In genomic region chr9:79687131-79687447, GRCh38 we compare ENCODE assay signal across 9 cellular contexts.
A peak's percentile ranks its signal among the peaks of the same experiment; 100 is the strongest.
DNase-seq lines count a peak whose midpoint lies in the region; ATAC-seq, FAIRE-seq and TF ChIP-seq lines count a peak whose summit lies in the region.
"Had no signal": no experiment of that assay in that cellular context is flagged by ENCODE, and none has a peak within 500 bp of the region (broad histone marks: within the 10 kb centered on the region; RNA-seq: fewer than 3 reads in every experiment).

No MANE protein-coding gene starts in this region.

- H3K9me3 ChIP-seq in BLaER1 treated with 17β-estradiol and CSF1 and Interleukin-3, amounts not matched to agents 10 nM and 100 nM (replicated peaks in 1 of 11), result no peaks in the 10 kb centered on the region
- H3K9me3 ChIP-seq in H9 (ENCODE audit: control insufficient read depth, low read depth, low read length) (no peaks in the 10 kb centered on the region), mucosa of descending colon (no peaks in the 10 kb centered on the region), kidney (ENCODE audit: control insufficient read depth in 1 of 2, low read length in 2 of 2) (no peaks in the 10 kb centered on the region)

- no peak overlapping the region for H3K14ac ChIP-seq in H9 (ENCODE audit: insufficient read depth, low read length)

- no peak overlapping the region for H3T11ph ChIP-seq in H9 (ENCODE audit: low read length)

- H3K27me3 ChIP-seq in BLaER1 treated with 17β-estradiol and CSF1 and Interleukin-3, amounts not matched to agents 10 nM and 100 nM, result no peaks in the 10 kb centered on the region
- no peaks in the 10 kb centered on the region for H3K27me3 ChIP-seq in H9 (ENCODE audit: insufficient read depth, low read length)

- TF ChIP-seq CTCF in H9 (conservative IDR thresholded peaks at IDR 0.05), result no peak
- TF ChIP-seq CTCF in mucosa of descending colon (IDR thresholded peaks at IDR 0.05), result no peak
- TF ChIP-seq CTCF in kidney (IDR thresholded peaks at IDR 0.05; ENCODE audit: borderline replicate concordance, extremely low read depth, insufficient read depth), result no peak

- H3K4me1 Mint-ChIP-seq in H9, result peaks cover 18 to 19% of the 10 kb centered on the region in 2 experiments
- H3K4me1 Mint-ChIP-seq in activated CD4-positive, alpha-beta memory T cell treated with anti-CD3 and anti-CD28 coated beads, Interleukin-2, amount 10 ng/mL, durations not matched to agents 7 days and 5 days, result peaks cover 21% of the 10 kb centered on the region

- no peak overlapping the region for H2BK15ac ChIP-seq in H9 (ENCODE audit: low read depth, low read length)

- no peak overlapping the region for H3K4ac ChIP-seq in H9 (ENCODE audit: low read depth, low read length)

- H3K27ac ChIP-seq in BLaER1 treated with 17β-estradiol and CSF1 and Interleukin-3, amounts not matched to agents 10 nM and 100 nM, result peak overlapping the region in 9 of 11 experiments; percentile 14 to 75 (median 45); a peak in 15 of 22 replicates
- no peak overlapping the region for H3K27ac ChIP-seq in H9 (ENCODE audit: insufficient read length, low read depth, low read length)
- no peak overlapping the region for H3K27ac ChIP-seq in kidney (ENCODE audit: low read depth in 2 of 2, low read length in 2 of 2)

- H2BK120ac ChIP-seq in H9 (ENCODE audit: low read depth, low read length, poor library complexity, severe bottlenecking), result no peak overlapping the region

- no peaks in the 10 kb centered on the region for H3K79me1 ChIP-seq in H9 (ENCODE audit: insufficient read depth, low read depth, low read length, poor library complexity, severe bottlenecking)

- H2AFZ ChIP-seq in H9 (ENCODE audit: low read length), result no peak overlapping the region

- no peak overlapping the region for H3K4me3 Mint-ChIP-seq in H9
- no peak overlapping the region for H3K4me3 Mint-ChIP-seq in activated CD4-positive, alpha-beta memory T cell treated with anti-CD3 and anti-CD28 coated beads, Interleukin-2, amount 10 ng/mL, durations not matched to agents 7 days and 5 days

- H4K91ac ChIP-seq in H9 (ENCODE audit: insufficient read length, low read depth, low read length), result no peak overlapping the region

- H3K18ac ChIP-seq in H9 (ENCODE audit: insufficient read length, low read depth, low read length), result peak overlapping the region; percentile 7

- POLR2A ChIA-PET in activated CD4-positive, alpha-beta memory T cell treated with anti-CD3 and anti-CD28 coated beads, Interleukin-2, amount 10 ng/mL, durations not matched to agents 7 days and 5 days (lab: Charles Lee), result interaction anchor here (1.3 kb wide), 1 partner anchor 116 kb away, joined by 6 read pairs; the partner anchor contains the start of gene TLE4

- peaks cover 32 to 92% (median 60%) of the 10 kb centered on the region in 11 experiments; a peak in 21 of 22 replicates for H4K20me1 ChIP-seq in BLaER1 treated with 17β-estradiol and CSF1 and Interleukin-3, amounts not matched to agents 10 nM and 100 nM
- H4K20me1 ChIP-seq in H9 (ENCODE audit: control insufficient read depth, insufficient read depth, insufficient read length), result no peaks in the 10 kb centered on the region

- no peaks in the 10 kb centered on the region for H3K27me3 Mint-ChIP-seq in H9 (ENCODE audit: low read depth)
- H3K27me3 Mint-ChIP-seq in activated CD4-positive, alpha-beta memory T cell treated with anti-CD3 and anti-CD28 coated beads, Interleukin-2, amount 10 ng/mL, durations not matched to agents 7 days and 5 days, result no peaks in the 10 kb centered on the region

- WGBS in H9 (ENCODE audit: extremely low coverage, insufficient read length, low lambda C conversion rate), result no CpG with 5 or more reads among the region's 8 CpGs

- no peak overlapping the region for H4K5ac ChIP-seq in H9 (ENCODE audit: insufficient read length, low read depth, low read length)

- H3K56ac ChIP-seq in H9 (ENCODE audit: insufficient read length, low read depth, low read length), result no peak overlapping the region

- H2BK5ac ChIP-seq in H9 (ENCODE audit: insufficient read length, low read length), result no peak overlapping the region

- no peak overlapping the region for H2AK5ac ChIP-seq in H9 (ENCODE audit: insufficient read length, low read length)

- CTCF ChIA-PET in activated CD4-positive, alpha-beta memory T cell treated with anti-CD3 and anti-CD28 coated beads, Interleukin-2, amount 10 ng/mL, durations not matched to agents 7 days and 5 days (lab: Charles Lee), result no interaction called here

- no peak overlapping the region for H3K23ac ChIP-seq in H9 (ENCODE audit: insufficient read length, low read depth, low read length)

- intact Hi-C loops in mucosa of descending colon (cut with DNase I, micrococcal nuclease) (no loop called here), kidney (cut with DNase I) (no loop called here)

- no peak overlapping the region for H4K8ac ChIP-seq in H9 (replicated peaks; ENCODE audit: insufficient read length, low read depth, low read length)

- peak overlapping the region in 2 of 11 experiments; percentile 35 to 42; a peak in 2 of 22 replicates for H3K9ac ChIP-seq in BLaER1 treated with 17β-estradiol and CSF1 and Interleukin-3, amounts not matched to agents 10 nM and 100 nM
- H3K9ac ChIP-seq in H9 (ENCODE audit: extremely low read depth, insufficient read length, low read length) (no peak overlapping the region), kidney (ENCODE audit: low read length in 2 of 2) (no peak overlapping the region)

- peaks cover 10 to 97% (median 85%) of the 10 kb centered on the region in 10 experiments for H3K4me1 ChIP-seq in BLaER1 treated with 17β-estradiol and CSF1 and Interleukin-3, amounts not matched to agents 10 nM and 100 nM
- H3K4me1 ChIP-seq in H9 (ENCODE audit: insufficient read depth, low read length) (peaks cover under 1% of the 10 kb centered on the region; the same call in 1 of the 2 replicates), mucosa of descending colon (ENCODE audit: low read depth) (no peaks in the 10 kb centered on the region), kidney (ENCODE audit: control insufficient read depth in 1 of 2, insufficient read depth in 1 of 2, low read depth in 1 of 2, low read length in 2 of 2) (no peaks in the 10 kb centered on the region)

- H2BK12ac ChIP-seq in H9 (ENCODE audit: insufficient read length, low read depth, low read length), result no peak overlapping the region

- peak overlapping the region in 2 of 10 experiments; percentile 10 to 17; a peak in 1 of 20 replicates for H3K4me3 ChIP-seq in BLaER1 treated with 17β-estradiol and CSF1 and Interleukin-3, amounts not matched to agents 10 nM and 100 nM
- H3K4me3 ChIP-seq in mucosa of descending colon, result no peak overlapping the region
- H3K4me3 ChIP-seq in kidney (ENCODE audit: low read length in 2 of 2), result no peak overlapping the region

- ATAC-seq in mucosa of descending colon (peak; percentile 44), left lobe of liver (no peak), GM19397 (IDR thresholded peaks at IDR 0.05; ENCODE audit: unreplicated experiment) (no peak)

- no peaks in the 10 kb centered on the region for H3K9me3 Mint-ChIP-seq in H9
- H3K9me3 Mint-ChIP-seq in activated CD4-positive, alpha-beta memory T cell treated with anti-CD3 and anti-CD28 coated beads, Interleukin-2, amount 10 ng/mL, durations not matched to agents 7 days and 5 days, result no peaks in the 10 kb centered on the region

- no peak overlapping the region for H2BK20ac ChIP-seq in H9 (ENCODE audit: low read depth, low read length, poor library complexity, severe bottlenecking)

- DNase-seq in H9 (no peak), mucosa of descending colon (no peak), kidney (no peak), left lobe of liver (ENCODE audit: low spot score) (no peak)
- DNase-seq in activated CD4-positive, alpha-beta memory T cell treated with anti-CD3 and anti-CD28 coated beads, Interleukin-2, amount 10 ng/mL, durations not matched to agents 7 days and 5 days, result peak; percentile 67
- no peak for DNase-seq in activated CD4-positive, CD25-positive, alpha-beta regulatory T cell treated with anti-CD3 and anti-CD28 coated beads, Interleukin-2, amount 50 U/mL, for 72 hours
- DNase-seq: NCI-H1694 treated with DMSO at 0.1 percent for 48 hours had no signal

- H3K79me2 ChIP-seq in H9 (ENCODE audit: insufficient read depth, low read length), result no peaks in the 10 kb centered on the region

- no peak for FAIRE-seq in kidney (lab: Jason Lieb, UNC)

- peaks cover 16 to 86% (median 60%) of the 10 kb centered on the region in 11 experiments; a peak in 20 of 22 replicates for H3K36me3 ChIP-seq in BLaER1 treated with 17β-estradiol and CSF1 and Interleukin-3, amounts not matched to agents 10 nM and 100 nM
- H3K36me3 ChIP-seq in mucosa of descending colon (ENCODE audit: low read depth) (no peaks in the 10 kb centered on the region), kidney (ENCODE audit: control insufficient read depth in 1 of 2, insufficient read depth in 2 of 2, low read length in 2 of 2) (no peaks in the 10 kb centered on the region)

- peak overlapping the region; percentile 36 to 87 (median 78) for H3K4me2 ChIP-seq in BLaER1 treated with 17β-estradiol and CSF1 and Interleukin-3, amounts not matched to agents 10 nM and 100 nM
- H3K4me2 ChIP-seq in H9 (ENCODE audit: insufficient read depth, insufficient read length, low read length), result no peak overlapping the region

- H3K23me2 ChIP-seq in H9 (ENCODE audit: insufficient read length, low read depth, low read length, poor library complexity, severe bottlenecking), result no peaks in the 10 kb centered on the region

- H3K27ac Mint-ChIP-seq in H9, result peak overlapping the region in 1 of 3 experiments; percentile 31; a peak in 2 of 7 replicates
- peak overlapping the region; percentile 70 for H3K27ac Mint-ChIP-seq in activated CD4-positive, alpha-beta memory T cell treated with anti-CD3 and anti-CD28 coated beads, Interleukin-2, amount 10 ng/mL, durations not matched to agents 7 days and 5 days

- H3K36me3 Mint-ChIP-seq in H9 (ENCODE audit: insufficient read depth in 1 of 3, low read depth in 3 of 3), result peaks cover 2 to 13% (median 12%) of the 10 kb centered on the region in 3 experiments; a peak in 4 of 7 replicates
- H3K36me3 Mint-ChIP-seq in activated CD4-positive, alpha-beta memory T cell treated with anti-CD3 and anti-CD28 coated beads, Interleukin-2, amount 10 ng/mL, durations not matched to agents 7 days and 5 days (ENCODE audit: low read depth), result peaks cover 16% of the 10 kb centered on the region

Comparison
In these comparisons a context has a peak if more than half of its experiments do, and no peak if none do; other contexts are left out.
1. H3K27ac ChIP-seq: peak in BLaER1 treated with 17β-estradiol and CSF1 and Interleukin-3, amounts not matched to agents 10 nM and 100 nM (9 of 11); none in H9 (single experiment) and kidney (0 of 2).